Comparison of ENCODE assay signal across 1 cellular context in genomic region chr4:75672461-75673026, GRCh38.
TF ChIP-seq lines count a peak whose summit lies in the region.

No MANE protein-coding gene starts in this region.

TF ChIP-seq in K562, 482 proteins besides CTCF, POLR2A, EP300 and RAD21 (continues in another document):
- TF ChIP-seq ARID4B (CRISPR knock-in tag; IDR thresholded peaks at IDR 0.05) (peak; percentile 72), RB1 (IDR thresholded peaks at IDR 0.05; ENCODE audit: low read depth) (peak; percentile 28; the same call in 1 of the 2 replicates), ZBTB1 (CRISPR knock-in tag; IDR thresholded peaks at IDR 0.05; ENCODE audit: borderline replicate concordance, low read depth) (peak; percentile 30), KAT2B (IDR thresholded peaks at IDR 0.05; ENCODE audit: low read depth, low read length) (no peak), CBX5 (IDR thresholded peaks at IDR 0.05; ENCODE audit: borderline replicate concordance, low read depth) (no peak), POLR2AphosphoS2 (IDR thresholded peaks at IDR 0.05; ENCODE audit: low read length) (no peak), SIN3A (IDR thresholded peaks at IDR 0.05; ENCODE audit: borderline replicate concordance in 2 of 2, control insufficient read depth in 1 of 2, low read depth in 2 of 2, low read length in 2 of 2) (0 out of 4 replicates have a peak, but pooled peaks of 1 of the 2 experiments have one; percentile 16), HMGN3 (IDR thresholded peaks at IDR 0.05; ENCODE audit: borderline replicate concordance, extremely low read depth, insufficient read length, low read depth, low read length) (no peak), BCOR (IDR thresholded peaks at IDR 0.05) (no peak), TCF3 (CRISPR knock-in tag; IDR thresholded peaks at IDR 0.05) (no peak), GABPB1 (CRISPR knock-in tag; IDR thresholded peaks at IDR 0.05) (peak; percentile 37), POU5F1 (IDR thresholded peaks at IDR 0.05; ENCODE audit: borderline replicate concordance, low read depth, low read length, partially characterized antibody) (no peak), REST (CRISPR knock-in tag; IDR thresholded peaks at IDR 0.05; ENCODE audit: low read depth) (no peak), ZNF282 (CRISPR knock-in tag; IDR thresholded peaks at IDR 0.05) (peak; percentile 68; the same call in 1 of the 2 replicates), YY1 (IDR thresholded peaks at IDR 0.05; ENCODE audit: borderline replicate concordance in 1 of 3, control insufficient read depth in 1 of 3, extremely low read depth in 1 of 3, insufficient read depth in 3 of 3, insufficient read length in 1 of 3, insufficient replicate concordance in 2 of 3, low read depth in 1 of 3, low read length in 2 of 3) (peak in 2 of 3 experiments; percentile 69 to 81), ZNF740 (CRISPR knock-in tag; IDR thresholded peaks at IDR 0.05) (peak; percentile 98), ZNF740 (tag; IDR thresholded peaks at IDR 0.05) (peak in 1 of 2 experiments; percentile 86; a peak in 2 of 4 replicates), GTF2F1 (IDR thresholded peaks at IDR 0.05; ENCODE audit: low read depth, low read length) (no peak), SRF (CRISPR knock-in tag; IDR thresholded peaks at IDR 0.05) (no peak), ZBTB26 (CRISPR knock-in tag; IDR thresholded peaks at IDR 0.05) (no peak), DDX20 (tag; IDR thresholded peaks at IDR 0.05; ENCODE audit: low read depth) (no peak), GTF2A2 (tag; IDR thresholded peaks at IDR 0.05) (no peak), ZNF561 (CRISPR knock-in tag; conservative IDR thresholded peaks at IDR 0.05) (no peak), MGA (IDR thresholded peaks at IDR 0.05) (peak; percentile 27; the same call in 1 of the 2 replicates), JUND (IDR thresholded peaks at IDR 0.05; ENCODE audit: borderline replicate concordance, low read depth, low read length) (no peak), JUND (tag; IDR thresholded peaks at IDR 0.05; ENCODE audit: borderline replicate concordance, low read depth, low read length) (no peak), ZNF311 (CRISPR knock-in tag; IDR thresholded peaks at IDR 0.05) (no peak), GABPA (tag; conservative IDR thresholded peaks at IDR 0.05; ENCODE audit: low read depth) (no peak), NCOA2 (IDR thresholded peaks at IDR 0.05; ENCODE audit: partially characterized antibody in 2 of 2) (peak in 1 of 2 experiments; percentile 73), ZNF197 (CRISPR knock-in tag; IDR thresholded peaks at IDR 0.05; ENCODE audit: low read depth) (no peak), THRA (IDR thresholded peaks at IDR 0.05) (no peak), ZFP30 (CRISPR knock-in tag; IDR thresholded peaks at IDR 0.05; ENCODE audit: borderline replicate concordance) (no peak), RBBP5 (IDR thresholded peaks at IDR 0.05; ENCODE audit: borderline replicate concordance, insufficient read depth, low read length, poor library complexity, severe bottlenecking) (peak; percentile 66)
